In genomic region chr12:7781274-7781673, GRCh38 we compare ENCODE assay signal across 10 cellular contexts. TPM values are rescaled to one million over a fixed set of nuclear protein-coding genes. Genes with fewer than 3 reads are reported as not detected.
"Had no signal": no experiment of that assay in that cellular context is flagged by ENCODE, and none has a peak within 500 bp of the region (broad histone marks: within the 10 kb centered on the region; RNA-seq: fewer than 3 reads in every experiment).

No MANE protein-coding gene starts in this region.

- FAIRE-seq: HepG2, HTR-8/SVneo had no signal

- ATAC-seq: HepG2 had no signal

- H3K27ac ChIP-seq: HL-60, KMS-11 had no signal

- H3K4me2 ChIP-seq: KMS-11 had no signal

- DNase-seq: IMR-90, KBM-7, KG1 had no signal

- H3K9ac ChIP-seq: KMS-11 had no signal

RNA-seq across cellular contexts. Expression of gene NANOG, which starts 7.9 kb away (rescaled TPM):
- total RNA-seq: HT-29, HT1080, IMR-90 had no signal
- polyA plus RNA-seq: IgD-negative memory B cell, IMR-90 had no signal

RNA-seq across cellular contexts. Expression of gene NANOGNB, which starts 16.3 kb away (rescaled TPM):
- total RNA-seq: HepG2, HT-29, HT1080, IMR-90 had no signal
- polyA plus RNA-seq: HepG2, IgD-negative memory B cell, IMR-90 had no signal

RNA-seq across cellular contexts. Expression of gene CLEC4C, which starts 34.1 kb away (rescaled TPM):
- total RNA-seq: HepG2, HT-29, HT1080, IMR-90 had no signal
- polyA plus RNA-seq: HepG2, IMR-90 had no signal
